Comparison of ENCODE assay signal across 18 cellular contexts in genomic region chr7:51649-52048, GRCh38.
DNase-seq lines count a peak whose midpoint lies in the region; ATAC-seq and TF ChIP-seq lines count a peak whose summit lies in the region.
"Had no signal": no experiment of that assay in that cellular context is flagged by ENCODE, and none has a peak within 500 bp of the region (broad histone marks: within the 10 kb centered on the region; RNA-seq: fewer than 3 reads in every experiment).

No MANE protein-coding gene starts in this region.

- no peak for TF ChIP-seq EP300 in upper lobe of left lung (IDR thresholded peaks at IDR 0.05)

- H3K36me3 ChIP-seq in Peyer's patch (no peaks in the 10 kb centered on the region), ascending aorta (no peaks in the 10 kb centered on the region), lower lobe of right lung (no peaks in the 10 kb centered on the region), upper lobe of left lung (no peaks in the 10 kb centered on the region)

- no peaks in the 10 kb centered on the region for H3K9me3 ChIP-seq in Peyer's patch
- H3K9me3 ChIP-seq in ascending aorta, result no peaks in the 10 kb centered on the region
- no peaks in the 10 kb centered on the region for H3K9me3 ChIP-seq in lower lobe of right lung
- H3K9me3 ChIP-seq in upper lobe of left lung, result no peaks in the 10 kb centered on the region
- H3K9me3 ChIP-seq: Caco-2, SK-N-SH had no signal

- intact Hi-C loops in ascending aorta (cut with DNase I), result no loop called here
- intact Hi-C loops in lower lobe of right lung (cut with DNase I), result no loop called here

- 72 to 79% methylated on average over 9 of the region's 9 CpGs for WGBS in upper lobe of left lung, 2 donors

- TF ChIP-seq CTCF in Peyer's patch (IDR thresholded peaks at IDR 0.05), result no peak
- TF ChIP-seq CTCF in ascending aorta (IDR thresholded peaks at IDR 0.05), result no peak
- no peak for TF ChIP-seq CTCF in lower lobe of right lung (IDR thresholded peaks at IDR 0.05)
- no peak for TF ChIP-seq CTCF in upper lobe of left lung (IDR thresholded peaks at IDR 0.05)

- H3K4me3 ChIP-seq in Peyer's patch, result no peak overlapping the region
- H3K4me3 ChIP-seq in ascending aorta, result no peak overlapping the region
- peak overlapping the region; percentile 24 for H3K4me3 ChIP-seq in lower lobe of right lung
- H3K4me3 ChIP-seq in upper lobe of left lung, result peak overlapping the region in 3 of 4 donors; percentile 3 to 34 (median 31)

- H3K4me1 ChIP-seq in Peyer's patch (no peaks in the 10 kb centered on the region), ascending aorta (no peaks in the 10 kb centered on the region), lower lobe of right lung (peaks cover 3% of the 10 kb centered on the region), upper lobe of left lung (peaks cover 0 to 29% (median 4%) of the 10 kb centered on the region in 4 donors)
- H3K4me1 ChIP-seq: Caco-2 had no signal

- peak in 2 of 3 donors; percentile 10 to 11 for DNase-seq in Peyer's patch
- DNase-seq in ascending aorta (ENCODE audit: low spot score in 2 of 2), result peak; percentile 2 to 49
- peak; percentile 13 for DNase-seq in lower lobe of right lung
- DNase-seq in upper lobe of left lung, result peak in 1 of 2 donors; percentile 32
- DNase-seq in LoVo (ENCODE audit: low spot score), result no peak
- no peak for DNase-seq in superior temporal gyrus (ENCODE audit: extremely low spot score)
- DNase-seq: C1 segment of cervical spinal cord; Caco-2; CD4-positive, alpha-beta memory T cell; HCEC 1CT; KG1; NCI-H1048; NCI-H1694; NCI-H2029 treated with DMSO at 0.1 percent for 48 hours; NCI-H526 treated with DMSO at 0.1 percent for 48 hours; SK-N-SH had no signal

- TF ChIP-seq POLR2A in Peyer's patch (IDR thresholded peaks at IDR 0.05) (no peak), upper lobe of left lung (IDR thresholded peaks at IDR 0.05) (no peak)

- ATAC-seq in lower lobe of right lung (no peak), upper lobe of left lung (ENCODE audit: low FRiP score in 2 of 2) (no peak), HG03025 (IDR thresholded peaks at IDR 0.05; ENCODE audit: low FRiP score, unreplicated experiment) (no peak)

- H3K27me3 ChIP-seq in Peyer's patch (no peaks in the 10 kb centered on the region), ascending aorta (no peaks in the 10 kb centered on the region), lower lobe of right lung (ENCODE audit: low read depth) (no peaks in the 10 kb centered on the region), upper lobe of left lung (no peaks in the 10 kb centered on the region)

- H3K27ac ChIP-seq in Peyer's patch, result no peak overlapping the region
- no peak overlapping the region for H3K27ac ChIP-seq in ascending aorta
- H3K27ac ChIP-seq in lower lobe of right lung, result peak overlapping the region; percentile 53
- H3K27ac ChIP-seq in upper lobe of left lung, result peak overlapping the region in 2 of 4 donors; percentile 2 to 50
- H3K27ac ChIP-seq: RWPE1 had no signal

Comparison
In these comparisons a context has a peak if more than half of its experiments do, and no peak if none do; other contexts are left out.
1. DNase-seq: peak in Peyer's patch (2 of 3), ascending aorta (2 of 2) and lower lobe of right lung (single experiment); none in LoVo (single experiment) and superior temporal gyrus (single experiment).
2. H3K4me3 ChIP-seq: peak in lower lobe of right lung (single experiment) and upper lobe of left lung (3 of 4); none in Peyer's patch (0 of 4) and ascending aorta (0 of 2).